20 cellular contexts compared by ENCODE assay signal in genomic region chr21:46215436-46216131, GRCh38. TPM values are rescaled to one million over a fixed set of nuclear protein-coding genes. Genes with fewer than 3 reads are reported as not detected.
DNase-seq lines count a peak whose midpoint lies in the region; ATAC-seq lines count a peak whose summit lies in the region.
"Had no signal": no experiment of that assay in that cellular context is flagged by ENCODE, and none has a peak within 500 bp of the region (broad histone marks: within the 10 kb centered on the region; RNA-seq: fewer than 3 reads in every experiment).

No MANE protein-coding gene starts in this region.

- DNase-seq in activated naive CD8-positive, alpha-beta T cell treated with anti-CD3 and anti-CD28 coated beads for 36 hours, result no peak
- no peak for DNase-seq in activated naive CD8-positive, alpha-beta T cell treated with anti-CD3 and anti-CD28 coated beads, Interleukin-2, amount 50 U/mL, for 24 hours
- peak; percentile 45 for DNase-seq in left lobe of liver (ENCODE audit: low spot score)
- DNase-seq in UCSD-AML1 (lab: John Stamatoyannopoulos, UW; ENCODE audit: unreplicated experiment), result no peak
- no peak for DNase-seq in GM19240 (ENCODE audit: insufficient read length, low spot score)
- DNase-seq: activated CD4-positive, alpha-beta T cell treated with anti-CD3 and anti-CD28 coated beads for 48 hours; activated CD8-positive, alpha-beta memory T cell treated with anti-CD3 and anti-CD28 coated beads, Interleukin-2, amount 50 U/mL, for 48 hours; cerebellar nuclear complex; Karpas-422; NCI-H1436 treated with DMSO at 0.1 percent for 48 hours; NCI-H2107; NCI-H774; stimulated activated CD4-positive, alpha-beta T cell treated with anti-CD3 and anti-CD28 coated beads, Interleukin-2, amount 100 ng/mL, for 48 hours; substantia nigra; T-helper 2 cell had no signal

- no peak for ATAC-seq in activated naive CD8-positive, alpha-beta T cell treated with anti-CD3 and anti-CD28 coated beads, Interleukin-2, amount 50 U/mL, for 24 hours
- no peak for ATAC-seq in activated T-helper 17 cell treated with anti-CD3 and anti-CD28 coated beads, Interleukin-2, amount 50 U/mL, for 72 hours (replicated peaks)
- ATAC-seq in left lobe of liver (no peak), GM18868 (IDR thresholded peaks at IDR 0.05; ENCODE audit: unreplicated experiment) (no peak)
- ATAC-seq in stimulated activated memory B cell treated with anti-CD40 and anti-IgM and Interleukin-4, amounts not matched to agents 10 μg/mL and 1 μg/mL and 100 μg/mL, for 72 hours, result peak; percentile 22
- ATAC-seq: pancreas had no signal

- H3K27ac Mint-ChIP-seq in activated naive CD8-positive, alpha-beta T cell treated with anti-CD3 and anti-CD28 coated beads for 36 hours, result peak overlapping the region; percentile 58
- H3K27ac Mint-ChIP-seq in activated naive CD8-positive, alpha-beta T cell treated with anti-CD3 and anti-CD28 coated beads, Interleukin-2, amount 50 U/mL, for 24 hours, result no peak overlapping the region
- peak overlapping the region; percentile 60 for H3K27ac Mint-ChIP-seq in activated T-helper 17 cell treated with anti-CD3 and anti-CD28 coated beads, Interleukin-2, amount 50 U/mL, for 72 hours
- H3K27ac Mint-ChIP-seq in stimulated activated memory B cell treated with anti-CD40 and anti-IgM and Interleukin-4, amounts not matched to agents 10 μg/mL and 1 μg/mL and 100 μg/mL, for 72 hours, result no peak overlapping the region
- H3K27ac Mint-ChIP-seq: natural killer cell treated with Interleukin-12 subunit alpha and Interleukin-12 subunit beta and Interleukin-15 and Interleukin-18, amount 100 ng/mL, for 72 hours had no signal

- peaks cover 2% of the 10 kb centered on the region for H3K36me3 Mint-ChIP-seq in activated naive CD8-positive, alpha-beta T cell treated with anti-CD3 and anti-CD28 coated beads for 36 hours
- H3K36me3 Mint-ChIP-seq in activated naive CD8-positive, alpha-beta T cell treated with anti-CD3 and anti-CD28 coated beads, Interleukin-2, amount 50 U/mL, for 24 hours (ENCODE audit: low read depth), result no peaks in the 10 kb centered on the region
- H3K36me3 Mint-ChIP-seq in activated T-helper 17 cell treated with anti-CD3 and anti-CD28 coated beads, Interleukin-2, amount 50 U/mL, for 72 hours (ENCODE audit: low read depth), result peaks cover 13% of the 10 kb centered on the region
- peaks cover 49% of the 10 kb centered on the region for H3K36me3 Mint-ChIP-seq in stimulated activated memory B cell treated with anti-CD40 and anti-IgM and Interleukin-4, amounts not matched to agents 10 μg/mL and 1 μg/mL and 100 μg/mL, for 72 hours
- H3K36me3 Mint-ChIP-seq: natural killer cell treated with Interleukin-12 subunit alpha and Interleukin-12 subunit beta and Interleukin-15 and Interleukin-18, amount 100 ng/mL, for 72 hours had no signal

- no peak overlapping the region for H3K4me3 Mint-ChIP-seq in activated naive CD8-positive, alpha-beta T cell treated with anti-CD3 and anti-CD28 coated beads for 36 hours
- H3K4me3 Mint-ChIP-seq in activated naive CD8-positive, alpha-beta T cell treated with anti-CD3 and anti-CD28 coated beads, Interleukin-2, amount 50 U/mL, for 24 hours, result no peak overlapping the region
- H3K4me3 Mint-ChIP-seq in activated T-helper 17 cell treated with anti-CD3 and anti-CD28 coated beads, Interleukin-2, amount 50 U/mL, for 72 hours, result no peak overlapping the region
- no peak overlapping the region for H3K4me3 Mint-ChIP-seq in stimulated activated memory B cell treated with anti-CD40 and anti-IgM and Interleukin-4, amounts not matched to agents 10 μg/mL and 1 μg/mL and 100 μg/mL, for 72 hours
- H3K4me3 Mint-ChIP-seq: natural killer cell treated with Interleukin-12 subunit alpha and Interleukin-12 subunit beta and Interleukin-15 and Interleukin-18, amount 100 ng/mL, for 72 hours had no signal

- no peaks in the 10 kb centered on the region for H3K4me1 Mint-ChIP-seq in activated naive CD8-positive, alpha-beta T cell treated with anti-CD3 and anti-CD28 coated beads for 36 hours
- H3K4me1 Mint-ChIP-seq in activated naive CD8-positive, alpha-beta T cell treated with anti-CD3 and anti-CD28 coated beads, Interleukin-2, amount 50 U/mL, for 24 hours, result no peaks in the 10 kb centered on the region
- H3K4me1 Mint-ChIP-seq in activated T-helper 17 cell treated with anti-CD3 and anti-CD28 coated beads, Interleukin-2, amount 50 U/mL, for 72 hours, result no peaks in the 10 kb centered on the region
- peaks cover 7% of the 10 kb centered on the region for H3K4me1 Mint-ChIP-seq in stimulated activated memory B cell treated with anti-CD40 and anti-IgM and Interleukin-4, amounts not matched to agents 10 μg/mL and 1 μg/mL and 100 μg/mL, for 72 hours

- no peaks in the 10 kb centered on the region for H3K27me3 Mint-ChIP-seq in activated naive CD8-positive, alpha-beta T cell treated with anti-CD3 and anti-CD28 coated beads for 36 hours
- no peaks in the 10 kb centered on the region for H3K27me3 Mint-ChIP-seq in activated naive CD8-positive, alpha-beta T cell treated with anti-CD3 and anti-CD28 coated beads, Interleukin-2, amount 50 U/mL, for 24 hours
- no peaks in the 10 kb centered on the region for H3K27me3 Mint-ChIP-seq in activated T-helper 17 cell treated with anti-CD3 and anti-CD28 coated beads, Interleukin-2, amount 50 U/mL, for 72 hours
- no peaks in the 10 kb centered on the region for H3K27me3 Mint-ChIP-seq in stimulated activated memory B cell treated with anti-CD40 and anti-IgM and Interleukin-4, amounts not matched to agents 10 μg/mL and 1 μg/mL and 100 μg/mL, for 72 hours
- H3K27me3 Mint-ChIP-seq: natural killer cell treated with Interleukin-12 subunit alpha and Interleukin-12 subunit beta and Interleukin-15 and Interleukin-18, amount 100 ng/mL, for 72 hours had no signal

- no peaks in the 10 kb centered on the region for H3K9me3 Mint-ChIP-seq in activated naive CD8-positive, alpha-beta T cell treated with anti-CD3 and anti-CD28 coated beads for 36 hours
- no peaks in the 10 kb centered on the region for H3K9me3 Mint-ChIP-seq in activated naive CD8-positive, alpha-beta T cell treated with anti-CD3 and anti-CD28 coated beads, Interleukin-2, amount 50 U/mL, for 24 hours
- no peaks in the 10 kb centered on the region for H3K9me3 Mint-ChIP-seq in activated T-helper 17 cell treated with anti-CD3 and anti-CD28 coated beads, Interleukin-2, amount 50 U/mL, for 72 hours
- no peaks in the 10 kb centered on the region for H3K9me3 Mint-ChIP-seq in stimulated activated memory B cell treated with anti-CD40 and anti-IgM and Interleukin-4, amounts not matched to agents 10 μg/mL and 1 μg/mL and 100 μg/mL, for 72 hours
- H3K9me3 Mint-ChIP-seq: natural killer cell treated with Interleukin-12 subunit alpha and Interleukin-12 subunit beta and Interleukin-15 and Interleukin-18, amount 100 ng/mL, for 72 hours had no signal

RNA-seq across cellular contexts. Expression of gene LSS, which starts 13.0 kb away (rescaled TPM):
- total RNA-seq in activated naive CD8-positive, alpha-beta T cell treated with anti-CD3 and anti-CD28 coated beads for 36 hours, result 10 to 100 TPM; 15.8 to 16.7 TPM
- total RNA-seq in activated T-helper 17 cell treated with anti-CD3 and anti-CD28 coated beads, Interleukin-2, amount 50 U/mL, for 72 hours, result 10 to 100 TPM; 30.8 to 43.8 TPM
- 67.9 TPM for total RNA-seq in left lobe of liver

RNA-seq across cellular contexts. Expression of gene SPATC1L, which starts 31.3 kb away (rescaled TPM):
- 1 to 10 TPM; 6.3 to 6.9 TPM for total RNA-seq in activated naive CD8-positive, alpha-beta T cell treated with anti-CD3 and anti-CD28 coated beads for 36 hours
- 1 to 10 TPM; 3.8 to 6.7 TPM for total RNA-seq in activated T-helper 17 cell treated with anti-CD3 and anti-CD28 coated beads, Interleukin-2, amount 50 U/mL, for 72 hours
- total RNA-seq in left lobe of liver, result 0.40 TPM

Comparison
In these comparisons a context has a peak if more than half of its experiments do, and no peak if none do; other contexts are left out.
1. H3K27ac Mint-ChIP-seq: peak in activated naive CD8-positive, alpha-beta T cell treated with anti-CD3 and anti-CD28 coated beads for 36 hours (single experiment) and activated T-helper 17 cell treated with anti-CD3 and anti-CD28 coated beads, Interleukin-2, amount 50 U/mL, for 72 hours (single experiment); none in activated naive CD8-positive, alpha-beta T cell treated with anti-CD3 and anti-CD28 coated beads, Interleukin-2, amount 50 U/mL, for 24 hours (single experiment) and stimulated activated memory B cell treated with anti-CD40 and anti-IgM and Interleukin-4, amounts not matched to agents 10 μg/mL and 1 μg/mL and 100 μg/mL, for 72 hours (single experiment).